Comparison of ENCODE assay signal across 11 cellular contexts in the genomic region with DNA sequence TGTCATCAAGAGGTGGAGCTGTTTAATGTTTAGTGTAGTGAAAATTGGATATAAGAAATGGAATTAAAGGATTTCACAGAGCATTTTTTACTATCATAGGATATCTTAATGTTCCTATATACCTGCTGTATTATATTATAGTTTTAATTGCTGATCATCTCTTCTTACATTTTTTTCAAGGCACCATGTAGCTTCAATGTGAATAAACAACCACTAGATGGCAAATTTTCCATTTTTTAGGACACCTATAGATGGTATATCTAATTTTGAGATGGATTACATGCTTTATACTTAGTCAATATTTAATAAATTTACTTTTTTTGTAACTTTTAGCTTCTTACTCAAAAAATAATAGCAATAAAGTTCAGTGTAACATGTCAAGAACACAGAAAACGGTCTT. TPM values are rescaled to one million over a fixed set of nuclear protein-coding genes. Genes with fewer than 3 reads are reported as not detected.
DNase-seq lines count a peak whose midpoint lies in the region; ATAC-seq and TF ChIP-seq lines count a peak whose summit lies in the region.
"Had no signal": no experiment of that assay in that cellular context is flagged by ENCODE, and none has a peak within 500 bp of the region (broad histone marks: within the 10 kb centered on the region; RNA-seq: fewer than 3 reads in every experiment).

No MANE protein-coding gene starts in this region.

- H3K27ac ChIP-seq in DOHH2 (ENCODE audit: low read depth, low read length): no peak overlapping the region
- H3K27ac ChIP-seq: SJSA1 had no signal

- no peaks in the 10 kb centered on the region for H3F3A ChIP-seq in DOHH2 (ENCODE audit: control insufficient read depth, insufficient read depth)

- H3K4me1 ChIP-seq in DOHH2 (ENCODE audit: control insufficient read depth, low read length): no peaks in the 10 kb centered on the region
- H3K4me1 ChIP-seq: SJSA1 had no signal

- in situ Hi-C loops in SK-MEL-5 (cut with HindIII; ENCODE audit: low pct_unique_long_range_greater_than_20kb, low sequenced_read_pairs): no loop called here

- no peaks in the 10 kb centered on the region for H4K20me1 ChIP-seq in DOHH2 (ENCODE audit: control insufficient read depth, insufficient read depth, low read depth, low read length)

- H3K4me2 ChIP-seq in DOHH2 (ENCODE audit: low read length): no peak overlapping the region

- H3K79me2 ChIP-seq in DOHH2 (ENCODE audit: control insufficient read depth, low read length): no peaks in the 10 kb centered on the region

- no peaks in the 10 kb centered on the region for H3K36me3 ChIP-seq in DOHH2 (ENCODE audit: control insufficient read depth, low read length)
- H3K36me3 ChIP-seq in kidney epithelial cell (ENCODE audit: control insufficient read depth, insufficient read depth, low read length): no peaks in the 10 kb centered on the region
- H3K36me3 ChIP-seq: SJSA1 had no signal

- TF ChIP-seq CTCF in DOHH2 (IDR thresholded peaks at IDR 0.05; ENCODE audit: low read depth, low read length, poor library complexity, severe bottlenecking) (peak; percentile 20), kidney epithelial cell (IDR thresholded peaks at IDR 0.05; ENCODE audit: insufficient read depth, low read length, poor library complexity, severe bottlenecking) (peak; percentile 50)

- no peak for ATAC-seq in HG03045 (IDR thresholded peaks at IDR 0.05; ENCODE audit: unreplicated experiment)
- no peak for ATAC-seq in HG03378 (IDR thresholded peaks at IDR 0.05; ENCODE audit: unreplicated experiment)
- ATAC-seq: right cardiac atrium had no signal

- H3K9me2 ChIP-seq in DOHH2 (replicated peaks; ENCODE audit: control insufficient read depth, low read length): no peaks in the 10 kb centered on the region

- no peak overlapping the region for H3K4me3 ChIP-seq in DOHH2 (ENCODE audit: low read length)
- no peak overlapping the region for H3K4me3 ChIP-seq in kidney epithelial cell (ENCODE audit: low read depth, low read length)
- H3K4me3 ChIP-seq: SJSA1 had no signal

- DNase-seq in HT-29 (ENCODE audit: low spot score) (peak; percentile 33), SK-MEL-5 (ENCODE audit: low read depth, low spot score) (peak; percentile 60), kidney epithelial cell (ENCODE audit: low read depth) (no peak), dermis blood vessel endothelial cell (no peak)
- DNase-seq in activated CD4-positive, CD25-positive, alpha-beta regulatory T cell treated with anti-CD3 and anti-CD28 coated beads, Interleukin-2, amount 50 U/mL, for 72 hours: no peak
- DNase-seq: activated CD8-positive, alpha-beta memory T cell treated with anti-CD3 and anti-CD28 coated beads, Interleukin-2, amount 50 U/mL, for 48 hours; right cardiac atrium had no signal

- H3K9me3 ChIP-seq in DOHH2 (ENCODE audit: control insufficient read depth, insufficient read depth, low read length): no peaks in the 10 kb centered on the region
- H3K9me3 ChIP-seq: SJSA1 had no signal

- H3K27me3 ChIP-seq in DOHH2 (ENCODE audit: control insufficient read depth, low read length) (no peaks in the 10 kb centered on the region), kidney epithelial cell (ENCODE audit: control insufficient read depth, insufficient read depth, low read length) (no peaks in the 10 kb centered on the region)
- H3K27me3 ChIP-seq: SJSA1 had no signal

RNA-seq across cellular contexts. Expression of a gene that starts 9.0 kb away (rescaled TPM):
- not detected in 2 replicates for total RNA-seq in HT-29 (2014; rRNA removed; shearing (Covaris generic))
- total RNA-seq in SK-MEL-5 (2014; rRNA removed; shearing (Covaris generic)): not detected in 2 replicates
- polyA plus RNA-seq in SK-MEL-5 (2015; cell fraction: cytosol; rRNA removed): not detected in 2 replicates
- not detected in 2 replicates for polyA plus RNA-seq in SK-MEL-5 (2015; cell fraction: nucleus; rRNA removed)
- total RNA-seq in kidney epithelial cell: not detected in 2 replicates
- not detected in 2 replicates for total RNA-seq in dermis blood vessel endothelial cell
- total RNA-seq: right cardiac atrium, SJSA1 had no signal
- polyA plus RNA-seq: right cardiac atrium had no signal

RNA-seq across cellular contexts. Expression of a gene that starts 9.6 kb away (rescaled TPM):
- total RNA-seq in HT-29 (2014; rRNA removed; shearing (Covaris generic)): not detected in 2 replicates
- 0.03 and 0.08 TPM in 2 replicates for total RNA-seq in SK-MEL-5 (2014; rRNA removed; shearing (Covaris generic))
- 0.01 TPM in 1 of 2 replicates, not detected in the other for polyA plus RNA-seq in SK-MEL-5 (2015; cell fraction: cytosol; rRNA removed)
- polyA plus RNA-seq in SK-MEL-5 (2015; cell fraction: nucleus; rRNA removed): not detected in 2 replicates
- total RNA-seq in kidney epithelial cell (not detected in 2 replicates), dermis blood vessel endothelial cell (not detected in 2 replicates)
- total RNA-seq: right cardiac atrium, SJSA1 had no signal
- polyA plus RNA-seq: right cardiac atrium had no signal

Comparison
In these comparisons a context has a peak if more than half of its experiments do, and no peak if none do; other contexts are left out.
1. DNase-seq: peak in HT-29 (single experiment) and SK-MEL-5 (single experiment); none in kidney epithelial cell (single experiment), activated CD4-positive, CD25-positive, alpha-beta regulatory T cell treated with anti-CD3 and anti-CD28 coated beads, Interleukin-2, amount 50 U/mL, for 72 hours (single experiment) and dermis blood vessel endothelial cell (single experiment).